17 cellular contexts compared by ENCODE assay signal in genomic region chr13:45257638-45258338, GRCh38. TPM values are rescaled to one million over a fixed set of nuclear protein-coding genes. Genes with fewer than 3 reads are reported as not detected.
DNase-seq lines count a peak whose midpoint lies in the region; ATAC-seq and TF ChIP-seq lines count a peak whose summit lies in the region.
"Had no signal": no experiment of that assay in that cellular context is flagged by ENCODE, and none has a peak within 500 bp of the region (broad histone marks: within the 10 kb centered on the region; RNA-seq: fewer than 3 reads in every experiment).

No MANE protein-coding gene starts in this region.

- H3K4me3 ChIP-seq in CD4-positive, CD25-positive, alpha-beta regulatory T cell (ENCODE audit: low read depth, low read length) = peak overlapping the region; percentile 72
- H3K4me3 ChIP-seq in GM23248 (no peak overlapping the region), foreskin fibroblast (ENCODE audit: low read depth in 1 of 2, low read length in 2 of 2) (no peak overlapping the region)
- H3K4me3 ChIP-seq: BLaER1, mucosa of descending colon had no signal

- peak in 2 of 3 donors; percentile 30 to 59 for DNase-seq in CD4-positive, CD25-positive, alpha-beta regulatory T cell
- DNase-seq in GM23248 = peak; percentile 49
- DNase-seq in foreskin fibroblast = peak; percentile 29 to 46
- DNase-seq in iPS-NIHi7 (ENCODE audit: extremely low spot score) = no peak
- no peak for DNase-seq in medulla oblongata (ENCODE audit: extremely low spot score)
- no peak for DNase-seq in activated CD8-positive, alpha-beta memory T cell treated with anti-CD3 and anti-CD28 coated beads, Interleukin-2, amount 50 U/mL, for 48 hours
- DNase-seq: activated CD4-positive, alpha-beta T cell treated with anti-CD3 and anti-CD28 coated beads for 36 hours; activated effector memory CD4-positive, alpha-beta T cell treated with anti-CD3 and anti-CD28 coated beads, Interleukin-2, amount 50 U/mL, for 16 hours; NCI-H1105; NCI-H524; SHP77 had no signal

- no peaks in the 10 kb centered on the region for H3K9me3 ChIP-seq in CD4-positive, CD25-positive, alpha-beta regulatory T cell (ENCODE audit: control insufficient read depth in 2 of 2, low read length in 2 of 2)
- H3K9me3 ChIP-seq in GM23248 (ENCODE audit: low read depth) = no peaks in the 10 kb centered on the region
- H3K9me3 ChIP-seq: BLaER1, mucosa of descending colon had no signal

- peak overlapping the region; percentile 87 to 98 (median 92) for H3K27ac Mint-ChIP-seq in CD4-positive, CD25-positive, alpha-beta regulatory T cell
- H3K27ac Mint-ChIP-seq: activated CD4-positive, alpha-beta T cell treated with anti-CD3 and anti-CD28 coated beads for 36 hours had no signal

- H3K9me3 Mint-ChIP-seq in CD4-positive, CD25-positive, alpha-beta regulatory T cell = peaks cover 0 to 2% (median 0%) of the 10 kb centered on the region in 7 donors
- H3K9me3 Mint-ChIP-seq: central memory CD8-positive, alpha-beta T cell had no signal

- peak overlapping the region; percentile 69 for H3K27ac ChIP-seq in CD4-positive, CD25-positive, alpha-beta regulatory T cell (ENCODE audit: insufficient read depth, low read length, poor library complexity, severe bottlenecking)
- peak overlapping the region; percentile 24; the same call in 1 of the 2 replicates for H3K27ac ChIP-seq in GM23248
- H3K27ac ChIP-seq: BLaER1, HL-60 had no signal

- H3K4me1 ChIP-seq in CD4-positive, CD25-positive, alpha-beta regulatory T cell (ENCODE audit: control insufficient read depth, insufficient read depth, low read length, poor library complexity, severe bottlenecking) = peaks cover 15% of the 10 kb centered on the region
- peaks cover 25% of the 10 kb centered on the region for H3K4me1 ChIP-seq in GM23248 (ENCODE audit: insufficient read depth)

- no peaks in the 10 kb centered on the region for H3K27me3 Mint-ChIP-seq in CD4-positive, CD25-positive, alpha-beta regulatory T cell
- H3K27me3 Mint-ChIP-seq: activated CD4-positive, alpha-beta T cell treated with anti-CD3 and anti-CD28 coated beads for 36 hours; central memory CD8-positive, alpha-beta T cell had no signal

- no peak overlapping the region for H3K9ac ChIP-seq in GM23248
- H3K9ac ChIP-seq: BLaER1 had no signal

- H2AFZ ChIP-seq in GM23248 = no peak overlapping the region

- peaks cover 20% of the 10 kb centered on the region; the same call in 1 of the 2 replicates for H3F3A ChIP-seq in GM23248 (ENCODE audit: insufficient read depth)

- no peaks in the 10 kb centered on the region for H4K20me1 ChIP-seq in GM23248 (ENCODE audit: insufficient read depth)
- H4K20me1 ChIP-seq: BLaER1 had no signal

- H3K27me3 ChIP-seq in CD4-positive, CD25-positive, alpha-beta regulatory T cell (ENCODE audit: control insufficient read depth, insufficient read depth, low read length) = no peaks in the 10 kb centered on the region
- H3K27me3 ChIP-seq in GM23248 (replicated peaks; ENCODE audit: insufficient read depth) = no peaks in the 10 kb centered on the region
- H3K27me3 ChIP-seq: BLaER1 had no signal

- H3K9me2 ChIP-seq in GM23248 (ENCODE audit: insufficient read depth) = no peaks in the 10 kb centered on the region

- peak overlapping the region; percentile 19 to 55 (median 44) for H3K4me3 Mint-ChIP-seq in CD4-positive, CD25-positive, alpha-beta regulatory T cell
- H3K4me3 Mint-ChIP-seq: activated CD4-positive, alpha-beta T cell treated with anti-CD3 and anti-CD28 coated beads for 36 hours; central memory CD8-positive, alpha-beta T cell had no signal

- no peak for TF ChIP-seq CTCF in foreskin fibroblast (IDR thresholded peaks at IDR 0.05; ENCODE audit: low read depth, low read length)

- no peak overlapping the region for H3K4me2 ChIP-seq in GM23248 (ENCODE audit: unreplicated experiment)
- H3K4me2 ChIP-seq: BLaER1 had no signal

- peaks cover 11% of the 10 kb centered on the region for H3K36me3 ChIP-seq in CD4-positive, CD25-positive, alpha-beta regulatory T cell (ENCODE audit: control insufficient read depth, insufficient read depth, low read length)
- H3K36me3 ChIP-seq in GM23248 (ENCODE audit: low read depth) = peaks cover 3% of the 10 kb centered on the region; the same call in 1 of the 2 replicates

- peaks cover 25 to 31% (median 27%) of the 10 kb centered on the region in 4 donors for H3K4me1 Mint-ChIP-seq in CD4-positive, CD25-positive, alpha-beta regulatory T cell
- H3K4me1 Mint-ChIP-seq: central memory CD8-positive, alpha-beta T cell had no signal

- peaks cover 14% of the 10 kb centered on the region for H3K36me3 Mint-ChIP-seq in CD4-positive, CD25-positive, alpha-beta regulatory T cell

- WGBS in GM23248 (ENCODE audit: low coverage in 1 of 2, low lambda C conversion rate in 2 of 2, missing lambda C conversion rate in 2 of 2), 2 experiments = 97 to 99% methylated on average over 4 of the region's 4 CpGs

- ATAC-seq in CD4-positive, CD25-positive, alpha-beta regulatory T cell (ENCODE audit: low read depth in 2 of 2) = peak; percentile 47 to 53
- ATAC-seq in SK-N-SH treated with all-trans-retinoic acid at 6 μM for 48 hours (peak; percentile 89), GM21423 (IDR thresholded peaks at IDR 0.05; ENCODE audit: unreplicated experiment) (no peak)
- ATAC-seq: activated CD4-positive, alpha-beta T cell treated with anti-CD3 and anti-CD28 coated beads for 36 hours; mucosa of descending colon had no signal

- no peaks in the 10 kb centered on the region for H3K79me2 ChIP-seq in GM23248 (ENCODE audit: insufficient read depth)

- in situ Hi-C loops in GM23248 (cut with MboI) = no loop called here

TF ChIP-seq in SK-N-SH treated with all-trans-retinoic acid at 6 μM for 48 hours, 23 proteins besides CTCF, POLR2A, EP300 and RAD21:
- TF ChIP-seq BACH2 (CRISPR knock-in tag; IDR thresholded peaks at IDR 0.05; ENCODE audit: borderline replicate concordance) (no peak), ARNTL (CRISPR knock-in tag; IDR thresholded peaks at IDR 0.05; ENCODE audit: borderline replicate concordance, low read depth) (no peak), ZFP30 (CRISPR knock-in tag; IDR thresholded peaks at IDR 0.05) (no peak), ISL1 (CRISPR knock-in tag; IDR thresholded peaks at IDR 0.05) (peak; percentile 59), TOX (CRISPR knock-in tag; IDR thresholded peaks at IDR 0.05; ENCODE audit: borderline replicate concordance) (peak; percentile 28; the same call in 1 of the 2 replicates)

RNA-seq across cellular contexts. Expression of gene KCTD4, which starts 56.9 kb away (rescaled TPM):
- total RNA-seq in CD4-positive, CD25-positive, alpha-beta regulatory T cell = not detected
- under 1 TPM in 1 of 4 donors, not detected in 3; 0.20 TPM for polyA plus RNA-seq in CD4-positive, CD25-positive, alpha-beta regulatory T cell
- total RNA-seq in GM23248 (2014; rRNA removed; shearing (Covaris generic)) = 0.65 and 2.3 TPM in 2 replicates
- polyA plus RNA-seq in GM23248 (2016; fragmentation: Nextera tagmentation; extraction: Ambion mirVana) = 1.8 and 2.1 TPM in 2 replicates
- total RNA-seq: activated CD4-positive, alpha-beta T cell treated with anti-CD3 and anti-CD28 coated beads for 36 hours had no signal

Comparison
In these comparisons a context has a peak if more than half of its experiments do, and no peak if none do; other contexts are left out.
1. DNase-seq: peak in CD4-positive, CD25-positive, alpha-beta regulatory T cell (2 of 3), GM23248 (single experiment) and foreskin fibroblast (2 of 2); none in iPS-NIHi7 (single experiment), medulla oblongata (single experiment) and activated CD8-positive, alpha-beta memory T cell treated with anti-CD3 and anti-CD28 coated beads, Interleukin-2, amount 50 U/mL, for 48 hours (single experiment).